In genomic region chr3:37993811-37994638, GRCh38 we compare ENCODE assay signal across 8 cellular contexts. TPM values are rescaled to one million over a fixed set of nuclear protein-coding genes. Genes with fewer than 3 reads are reported as not detected.
DNase-seq lines count a peak whose midpoint lies in the region; ATAC-seq and TF ChIP-seq lines count a peak whose summit lies in the region.

No MANE protein-coding gene starts in this region.

- 61% methylated on average over 49 of the region's 49 CpGs for WGBS in HUES64

- peaks cover 5% of the 10 kb centered on the region; the same call in 1 of the 2 replicates for H3K27me3 ChIP-seq in HUES64 (ENCODE audit: insufficient read depth, low read length)
- H3K27me3 ChIP-seq in colonic mucosa: no peaks in the 10 kb centered on the region

- H3K9me3 ChIP-seq in HUES64 (ENCODE audit: insufficient read depth, low read depth, low read length) (no peaks in the 10 kb centered on the region), colonic mucosa (no peaks in the 10 kb centered on the region)

- peak; percentile 26 for DNase-seq in COLO668 (lab: John Stamatoyannopoulos, UW; ENCODE audit: unreplicated experiment)
- peak; percentile 76 for DNase-seq in colonic mucosa
- DNase-seq in left lobe of liver (ENCODE audit: low spot score): peak; percentile 68
- DNase-seq in stimulated activated CD4-positive, alpha-beta T cell treated with anti-CD3 and anti-CD28 coated beads, Interleukin-4, amount 100 ng/mL, for 1 hour: peak; percentile 70
- DNase-seq in NCI-H1048 (lab: John Stamatoyannopoulos, UW): no peak

- H3K4me1 ChIP-seq in HUES64 (ENCODE audit: insufficient read depth, low read length) (0 out of 2 replicates have a peak, but pooled peaks cover 13% of the 10 kb centered on the region), colonic mucosa (peaks cover 18% of the 10 kb centered on the region)

- H3K9ac ChIP-seq in HUES64 (ENCODE audit: low read depth, low read length): peak overlapping the region; percentile 74
- H3K9ac ChIP-seq in colonic mucosa (ENCODE audit: low read depth in 2 of 2, low read length in 2 of 2): peak overlapping the region; percentile 77 to 98

- ATAC-seq in GM21381 (IDR thresholded peaks at IDR 0.05; ENCODE audit: unreplicated experiment) (peak; percentile 55), left lobe of liver (peak; percentile 43)
- peak; percentile 61 to 68 for ATAC-seq in activated CD4-positive, CD25-positive, alpha-beta regulatory T cell treated with anti-CD3 and anti-CD28 coated beads, Interleukin-2, amount 50 U/mL, for 24 hours

- no peak overlapping the region for H3K27ac ChIP-seq in HUES64 (ENCODE audit: low read depth, low read length)
- H3K27ac ChIP-seq in colonic mucosa: peak overlapping the region; percentile 85

- H3K36me3 ChIP-seq in HUES64 (ENCODE audit: insufficient read depth, low read length) (no peaks in the 10 kb centered on the region), colonic mucosa (no peaks in the 10 kb centered on the region)

- no peak for TF ChIP-seq CTCF in colonic mucosa (IDR thresholded peaks at IDR 0.05)

- intact Hi-C loops in colonic mucosa (cut with DNase I): no loop called here

- H3K4me3 ChIP-seq in HUES64 (ENCODE audit: low read length): peak overlapping the region; percentile 57
- peak overlapping the region; percentile 42 for H3K4me3 ChIP-seq in colonic mucosa

RNA-seq across cellular contexts. Expression of gene VILL, which starts 3.4 kb away (rescaled TPM):
- 2.9 TPM for polyA plus RNA-seq in HUES64 (2013, experiment 1 of 2)
- polyA plus RNA-seq in HUES64 (2013, experiment 2 of 2): 2.5 TPM
- total RNA-seq in colonic mucosa: 100 to 1,000 TPM; 155 to 166 TPM
- 0.48 TPM for total RNA-seq in left lobe of liver

RNA-seq across cellular contexts. Expression of gene PLCD1, which starts 35.4 kb away (rescaled TPM):
- 19.6 TPM for polyA plus RNA-seq in HUES64 (2013, experiment 1 of 2)
- polyA plus RNA-seq in HUES64 (2013, experiment 2 of 2): 24.5 TPM
- total RNA-seq in colonic mucosa (10 to 100 TPM; 46.8 to 70.0 TPM), left lobe of liver (11.3 TPM)

RNA-seq across cellular contexts. Expression of gene DLEC1, which starts 45.0 kb away (rescaled TPM):
- 2.6 TPM for polyA plus RNA-seq in HUES64 (2013, experiment 1 of 2)
- 1.6 TPM for polyA plus RNA-seq in HUES64 (2013, experiment 2 of 2)
- total RNA-seq in colonic mucosa: under 1 TPM; 0.52 to 0.56 TPM
- total RNA-seq in left lobe of liver: 0.05 TPM

Comparison
In these comparisons a context has a peak if more than half of its experiments do, and no peak if none do; other contexts are left out.
1. RNA of gene VILL, which starts 3.4 kb away (total RNA-seq): 155 to 166 TPM in colonic mucosa; 0.48 TPM in left lobe of liver (single experiment); every median in the first group is over 100 times any median in the second.
2. Peak in every context shown above with its lines, with median percentiles within 50 percentile points of each other: ATAC-seq.